In genomic region chr14:21072781-21073339, GRCh38 we compare ENCODE assay signal across 11 cellular contexts. TPM values are rescaled to one million over a fixed set of nuclear protein-coding genes. Genes with fewer than 3 reads are reported as not detected.
DNase-seq lines count a peak whose midpoint lies in the region; ATAC-seq and TF ChIP-seq lines count a peak whose summit lies in the region.
"Had no signal": no experiment of that assay in that cellular context is flagged by ENCODE, and none has a peak within 500 bp of the region (broad histone marks: within the 10 kb centered on the region; RNA-seq: fewer than 3 reads in every experiment).

No MANE protein-coding gene starts in this region.

- no peak for TF ChIP-seq CTCF in AG04450 (IDR thresholded peaks at IDR 0.05; ENCODE audit: low read depth, low read length)
- no peak for TF ChIP-seq CTCF in NB4 (IDR thresholded peaks at IDR 0.05; ENCODE audit: low read depth, low read length)
- no peak for TF ChIP-seq CTCF in esophagus muscularis mucosa (IDR thresholded peaks at IDR 0.05)
- TF ChIP-seq CTCF in osteoblast (IDR thresholded peaks at IDR 0.05; ENCODE audit: extremely low read depth, low read depth, low read length) = no peak

- H3K36me3 ChIP-seq in esophagus muscularis mucosa (peaks cover 11 to 51% (median 48%) of the 10 kb centered on the region in 4 donors), osteoblast (ENCODE audit: insufficient read depth, low read length) (peaks cover 45% of the 10 kb centered on the region)

- CTCF ChIA-PET in AG04450 (lab: Charles Lee) = interaction anchor here (1.3 to 9.0 kb wide), 6 partner anchors 9 to 102 kb away, joined by 3 to 128 read pairs (median 52); no protein-coding TSS in a partner anchor

- H2AFZ ChIP-seq in osteoblast (ENCODE audit: low read length) = no peak overlapping the region

- ATAC-seq in GM21529 (IDR thresholded peaks at IDR 0.05; ENCODE audit: unreplicated experiment) (no peak), HG02588 (IDR thresholded peaks at IDR 0.05; ENCODE audit: unreplicated experiment) (no peak)

- TF ChIP-seq POLR2A in NB4 (IDR thresholded peaks at IDR 0.05; ENCODE audit: extremely low read depth, insufficient read length) (no peak), esophagus muscularis mucosa (IDR thresholded peaks at IDR 0.05; ENCODE audit: low read depth) (no peak)

- H3K9me3 ChIP-seq in AG04450 (ENCODE audit: control insufficient read depth, insufficient read depth, low read length) (no peaks in the 10 kb centered on the region; the same call in 1 of the 2 replicates), esophagus muscularis mucosa (no peaks in the 10 kb centered on the region), osteoblast (ENCODE audit: low read depth, low read length) (no peaks in the 10 kb centered on the region)

- DNase-seq in AG04450 (ENCODE audit: low read depth, low spot score) (no peak), NB4 (ENCODE audit: low read depth) (no peak), esophagus muscularis mucosa (ENCODE audit: extremely low spot score) (no peak), osteoblast (ENCODE audit: insufficient read length, low spot score, missing footprints) (peak; percentile 51), DMS79 treated with DMSO at 0.1 percent for 48 hours (lab: John Stamatoyannopoulos, UW) (no peak), GF-D8 (lab: John Stamatoyannopoulos, UW) (no peak)
- DNase-seq: activated T-cell treated with anti-CD3 and anti-CD28 coated beads, Interleukin-2, amount 50 U/mL, for 24 hours; CD4-positive, CD25-positive, alpha-beta regulatory T cell had no signal

- H3K27ac ChIP-seq in AG04450 (ENCODE audit: low read depth, low read length) = peak overlapping the region; percentile 95
- peak overlapping the region; percentile 88 to 90 (median 90) for H3K27ac ChIP-seq in esophagus muscularis mucosa (replicated peaks in 1 of 4)
- peak overlapping the region; percentile 91 for H3K27ac ChIP-seq in osteoblast (ENCODE audit: low read depth, low read length)

- intact Hi-C loops in esophagus muscularis mucosa (cut with DNase I) = no loop called here

- peaks cover 33 to 56% (median 50%) of the 10 kb centered on the region in 4 donors for H3K4me1 ChIP-seq in esophagus muscularis mucosa
- H3K4me1 ChIP-seq in osteoblast (ENCODE audit: insufficient read depth, low read length) = peaks cover 35% of the 10 kb centered on the region

- peaks cover 22% of the 10 kb centered on the region for H4K20me1 ChIP-seq in osteoblast (ENCODE audit: insufficient read depth, low read length)

- no peak for TF ChIP-seq EP300 in esophagus muscularis mucosa (IDR thresholded peaks at IDR 0.05)

- 81% methylated on average over 4 of the region's 9 CpGs for WGBS in esophagus muscularis mucosa

- H3K79me2 ChIP-seq in osteoblast (ENCODE audit: insufficient read depth, low read length) = peaks cover 17% of the 10 kb centered on the region

- H3K4me2 ChIP-seq in osteoblast (ENCODE audit: insufficient read depth, low read length) = peak overlapping the region; percentile 93

- POLR2A ChIA-PET in AG04450 (lab: Yijun Ruan, JAX) = interaction anchor here (1.1 to 3.0 kb wide), 3 partner anchors 8 to 31 kb away, joined by 3 to 24 read pairs (median 8); no protein-coding TSS in a partner anchor

- H3K27me3 ChIP-seq in AG04450 (ENCODE audit: control insufficient read depth, insufficient read depth, low read length) (no peaks in the 10 kb centered on the region), esophagus muscularis mucosa (no peaks in the 10 kb centered on the region), osteoblast (ENCODE audit: insufficient read depth, low read length) (no peaks in the 10 kb centered on the region)

- H3K4me3 ChIP-seq in AG04450 (ENCODE audit: low read depth, low read length) (no peak overlapping the region), NB4 (ENCODE audit: low read depth, low read length) (peak overlapping the region; percentile 37), esophagus muscularis mucosa (no peak overlapping the region), osteoblast (ENCODE audit: insufficient read depth, low read length) (no peak overlapping the region)

RNA-seq across cellular contexts. Expression of gene ARHGEF40, which starts 2.8 kb away (rescaled TPM):
- polyA plus RNA-seq in AG04450 (2011; rRNA removed) = 40.7 and 52.2 TPM in 2 replicates
- 58.3 and 66.3 TPM in 2 replicates for polyA minus RNA-seq in AG04450 (2011; rRNA and poly(A)+ RNA removed)
- 10 to 100 TPM; 19.4 to 47.3 (median 27.0) TPM for total RNA-seq in esophagus muscularis mucosa
- total RNA-seq in osteoblast = 33.3 and 35.4 TPM in 2 replicates
- total RNA-seq: T-helper 2 cell treated with Interferon-gamma antibody and Interleukin-4, amounts not matched to agents 100 ng/mL and 5 ng/mL, for 36 hours had no signal

RNA-seq across cellular contexts. Expression of gene RNASE8, which starts 15.2 kb away (rescaled TPM):
- not detected in 2 replicates for polyA plus RNA-seq in AG04450 (2011; rRNA removed)
- not detected in 2 replicates for polyA minus RNA-seq in AG04450 (2011; rRNA and poly(A)+ RNA removed)
- total RNA-seq in esophagus muscularis mucosa (not detected), osteoblast (not detected in 2 replicates)
- total RNA-seq: CD4-positive, CD25-positive, alpha-beta regulatory T cell; T-helper 2 cell treated with Interferon-gamma antibody and Interleukin-4, amounts not matched to agents 100 ng/mL and 5 ng/mL, for 36 hours had no signal
- polyA plus RNA-seq: CD4-positive, CD25-positive, alpha-beta regulatory T cell had no signal

RNA-seq across cellular contexts. Expression of gene ZNF219, which starts 25.6 kb away (rescaled TPM):
- polyA plus RNA-seq in AG04450 (2011; rRNA removed) = 3.9 and 4.8 TPM in 2 replicates
- polyA minus RNA-seq in AG04450 (2011; rRNA and poly(A)+ RNA removed) = 2.0 and 5.7 TPM in 2 replicates
- total RNA-seq in esophagus muscularis mucosa (100 to 1,000 TPM in 2 of 4 donors, 10 to 100 TPM in 2; 64.4 to 116 (median 94.3) TPM), osteoblast (8.3 and 9.4 TPM in 2 replicates)

RNA-seq across cellular contexts. Expression of gene TMEM253, which starts 28.0 kb away (rescaled TPM):
- polyA plus RNA-seq in AG04450 (2011; rRNA removed) = 0.21 TPM in 2 replicates
- polyA minus RNA-seq in AG04450 (2011; rRNA and poly(A)+ RNA removed) = not detected in 2 replicates
- under 1 TPM in 1 of 4 donors, not detected in 3; 0.23 TPM for total RNA-seq in esophagus muscularis mucosa
- not detected in 2 replicates for total RNA-seq in osteoblast
- total RNA-seq: CD4-positive, CD25-positive, alpha-beta regulatory T cell; T-helper 2 cell treated with Interferon-gamma antibody and Interleukin-4, amounts not matched to agents 100 ng/mL and 5 ng/mL, for 36 hours had no signal
- polyA plus RNA-seq: CD4-positive, CD25-positive, alpha-beta regulatory T cell had no signal

RNA-seq across cellular contexts. Expression of gene RNASE7, which starts 30.7 kb away (rescaled TPM):
- polyA plus RNA-seq in AG04450 (2011; rRNA removed) = not detected in 2 replicates
- not detected in 2 replicates for polyA minus RNA-seq in AG04450 (2011; rRNA and poly(A)+ RNA removed)
- total RNA-seq in esophagus muscularis mucosa (not detected), osteoblast (not detected in 2 replicates)
- total RNA-seq: CD4-positive, CD25-positive, alpha-beta regulatory T cell; T-helper 2 cell treated with Interferon-gamma antibody and Interleukin-4, amounts not matched to agents 100 ng/mL and 5 ng/mL, for 36 hours had no signal
- polyA plus RNA-seq: CD4-positive, CD25-positive, alpha-beta regulatory T cell had no signal
